ENCODE assay signal across 24 cellular contexts in the genomic region with DNA sequence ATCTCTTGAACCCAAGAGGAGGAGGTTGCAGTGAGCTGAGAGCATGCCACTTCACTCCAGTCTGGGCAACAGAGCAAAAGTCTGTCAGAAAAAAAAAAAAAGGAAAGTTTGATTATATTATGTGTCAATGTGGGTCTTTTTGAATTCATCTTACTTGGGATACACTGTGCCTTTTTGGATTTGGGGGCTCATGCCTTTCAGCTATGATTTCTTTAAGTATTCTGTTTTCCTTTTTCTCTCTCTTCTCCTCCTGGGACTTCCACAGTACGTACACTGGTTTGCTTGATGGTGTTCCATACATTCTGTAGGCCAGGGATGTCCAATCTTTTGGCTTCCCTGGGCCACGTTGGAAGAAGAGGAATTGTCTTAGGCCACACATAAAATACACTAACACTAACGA.
DNase-seq lines count a peak whose midpoint lies in the region; ATAC-seq and TF ChIP-seq lines count a peak whose summit lies in the region.
"Had no signal": no experiment of that assay in that cellular context is flagged by ENCODE, and none has a peak within 500 bp of the region (broad histone marks: within the 10 kb centered on the region; RNA-seq: fewer than 3 reads in every experiment).

No MANE protein-coding gene starts in this region.

- H3K9ac ChIP-seq in KMS-11 (no peak overlapping the region), endodermal cell (ENCODE audit: extremely low read depth, low read length, poor library complexity, severe bottlenecking) (no peak overlapping the region)
- H3K9ac ChIP-seq: BLaER1 had no signal

- 83 to 93% methylated on average over 2 to 3 of the region's 3 CpGs for WGBS in endodermal cell (ENCODE audit: insufficient coverage in 1 of 2, insufficient read length in 1 of 2), 2 experiments

- H3K27ac ChIP-seq in HEK293 (ENCODE audit: extremely low read depth, low read depth, low read length) (no peak overlapping the region), KMS-11 (no peak overlapping the region), endodermal cell (ENCODE audit: low read depth, low read length) (no peak overlapping the region)
- H3K27ac ChIP-seq: BLaER1 had no signal

- H3K36me3 ChIP-seq in HEK293 (ENCODE audit: control insufficient read depth in 2 of 2, insufficient read depth in 1 of 2, low read length in 2 of 2) (no peaks in the 10 kb centered on the region), KMS-11 (ENCODE audit: insufficient read depth) (no peaks in the 10 kb centered on the region), endodermal cell (ENCODE audit: control insufficient read depth, insufficient read depth, low read length) (no peaks in the 10 kb centered on the region)
- H3K36me3 ChIP-seq: BE2C, BLaER1 had no signal

- no peak for DNase-seq in endodermal cell
- DNase-seq: 8988T; ACHN; BE2C; C1 segment of cervical spinal cord; CD4-positive, alpha-beta memory T cell; CD4-positive, CD25-positive, alpha-beta regulatory T cell; CD8-positive, alpha-beta memory T cell; COR-L47; DMS 273 treated with DMSO at 0.1 percent for 48 hours; DMS153; DMS53; DMS79; DND-41; EL; GDM1 had no signal

- H3K36me3 Mint-ChIP-seq in endodermal cell (ENCODE audit: low read depth) = peaks cover 24% of the 10 kb centered on the region
- H3K36me3 Mint-ChIP-seq: CD14-positive monocyte; CD4-positive, alpha-beta memory T cell; CD4-positive, CD25-positive, alpha-beta regulatory T cell had no signal

- H3K27me3 ChIP-seq in KMS-11 (ENCODE audit: insufficient read depth, low read depth) = no peaks in the 10 kb centered on the region
- H3K27me3 ChIP-seq in endodermal cell (ENCODE audit: control insufficient read depth, insufficient read depth, low read length, poor library complexity, severe bottlenecking) = no peaks in the 10 kb centered on the region
- H3K27me3 ChIP-seq: BE2C, BLaER1 had no signal

- H3K4me3 ChIP-seq in HEK293 (ENCODE audit: low read depth, low read length) (no peak overlapping the region), KMS-11 (IDR thresholded peaks at IDR 0.05; ENCODE audit: insufficient read depth, low read depth, low read length) (no peak overlapping the region), endodermal cell (ENCODE audit: low read length) (peak overlapping the region; percentile 14)
- H3K4me3 ChIP-seq: BLaER1, GM12878 had no signal

- POLR2A ChIA-PET in HEK293 (lab: Yijun Ruan, JAX) = no interaction called here

- H3K4me2 ChIP-seq in KMS-11 = no peak overlapping the region
- H3K4me2 ChIP-seq: BLaER1 had no signal

- no peaks in the 10 kb centered on the region for H3K27me3 Mint-ChIP-seq in endodermal cell (ENCODE audit: insufficient read depth)
- H3K27me3 Mint-ChIP-seq: CD4-positive, CD25-positive, alpha-beta regulatory T cell had no signal

- 0 out of 2 replicates have a peak overlapping the region, but pooled peaks have one; percentile 32 for H2AFZ ChIP-seq in KMS-11 (ENCODE audit: low read depth)

- TF ChIP-seq CTCF in HEK293 (tag by site-specific recombination; IDR thresholded peaks at IDR 0.05) (no peak), KMS-11 (conservative IDR thresholded peaks at IDR 0.05; ENCODE audit: low read depth, low read length) (no peak), endodermal cell (conservative IDR thresholded peaks at IDR 0.05) (no peak)

- no peak for ATAC-seq in GM21515 (IDR thresholded peaks at IDR 0.05; ENCODE audit: unreplicated experiment)
- ATAC-seq in GM19452 (IDR thresholded peaks at IDR 0.05; ENCODE audit: unreplicated experiment) = no peak
- no peak for ATAC-seq in GM18517 (IDR thresholded peaks at IDR 0.05; ENCODE audit: unreplicated experiment)
- ATAC-seq: GM12878 had no signal

- no peak overlapping the region for H3K27ac Mint-ChIP-seq in endodermal cell
- H3K27ac Mint-ChIP-seq: CD14-positive monocyte; CD4-positive, alpha-beta memory T cell; CD4-positive, CD25-positive, alpha-beta regulatory T cell; CD8-positive, alpha-beta memory T cell had no signal

- H3K9me3 ChIP-seq in HEK293 (ENCODE audit: control insufficient read depth, insufficient read depth, low read depth, low read length) (no peaks in the 10 kb centered on the region), endodermal cell (ENCODE audit: control insufficient read depth, low read length) (peaks cover 39% of the 10 kb centered on the region)
- H3K9me3 ChIP-seq: BLaER1 had no signal

- H3K4me1 Mint-ChIP-seq in endodermal cell = peaks cover 35% of the 10 kb centered on the region
- H3K4me1 Mint-ChIP-seq: CD14-positive monocyte; CD4-positive, alpha-beta memory T cell; CD8-positive, alpha-beta memory T cell had no signal

- CTCF ChIA-PET in HEK293 (lab: Yijun Ruan, JAX) = interaction anchor here (0.8 to 1.4 kb wide), 4 partner anchors 11 to 197 kb away, joined by 3 to 7 read pairs (median 3); no protein-coding TSS in a partner anchor

- no peak overlapping the region for H3K4me3 Mint-ChIP-seq in endodermal cell
- H3K4me3 Mint-ChIP-seq: CD14-positive monocyte; CD4-positive, alpha-beta memory T cell; CD4-positive, CD25-positive, alpha-beta regulatory T cell; CD8-positive, alpha-beta memory T cell had no signal

- no peaks in the 10 kb centered on the region for H4K20me1 ChIP-seq in KMS-11 (ENCODE audit: insufficient read depth)
- H4K20me1 ChIP-seq: BLaER1 had no signal

- peaks cover 28% of the 10 kb centered on the region for H3K9me3 Mint-ChIP-seq in endodermal cell

- no peaks in the 10 kb centered on the region for H3K4me1 ChIP-seq in HEK293 (ENCODE audit: control insufficient read depth, insufficient read depth, low read length)
- peaks cover 12% of the 10 kb centered on the region for H3K4me1 ChIP-seq in KMS-11 (ENCODE audit: low read depth, poor library complexity, severe bottlenecking)
- H3K4me1 ChIP-seq in endodermal cell (ENCODE audit: control insufficient read depth, insufficient read depth, low read length) = peaks cover 6% of the 10 kb centered on the region
- H3K4me1 ChIP-seq: BLaER1 had no signal

- no peaks in the 10 kb centered on the region for H3K79me2 ChIP-seq in KMS-11 (ENCODE audit: insufficient read depth, low read depth)

TF ChIP-seq in HEK293, 187 proteins besides CTCF, POLR2A, EP300 and RAD21:
- TF ChIP-seq ZNF558 (tag by site-specific recombination; IDR thresholded peaks at IDR 0.05) (peak; percentile 92), ZNF174 (tag by site-specific recombination; IDR thresholded peaks at IDR 0.05) (no peak)
